ENCODE assay signal across 8 cellular contexts in the genomic region with DNA sequence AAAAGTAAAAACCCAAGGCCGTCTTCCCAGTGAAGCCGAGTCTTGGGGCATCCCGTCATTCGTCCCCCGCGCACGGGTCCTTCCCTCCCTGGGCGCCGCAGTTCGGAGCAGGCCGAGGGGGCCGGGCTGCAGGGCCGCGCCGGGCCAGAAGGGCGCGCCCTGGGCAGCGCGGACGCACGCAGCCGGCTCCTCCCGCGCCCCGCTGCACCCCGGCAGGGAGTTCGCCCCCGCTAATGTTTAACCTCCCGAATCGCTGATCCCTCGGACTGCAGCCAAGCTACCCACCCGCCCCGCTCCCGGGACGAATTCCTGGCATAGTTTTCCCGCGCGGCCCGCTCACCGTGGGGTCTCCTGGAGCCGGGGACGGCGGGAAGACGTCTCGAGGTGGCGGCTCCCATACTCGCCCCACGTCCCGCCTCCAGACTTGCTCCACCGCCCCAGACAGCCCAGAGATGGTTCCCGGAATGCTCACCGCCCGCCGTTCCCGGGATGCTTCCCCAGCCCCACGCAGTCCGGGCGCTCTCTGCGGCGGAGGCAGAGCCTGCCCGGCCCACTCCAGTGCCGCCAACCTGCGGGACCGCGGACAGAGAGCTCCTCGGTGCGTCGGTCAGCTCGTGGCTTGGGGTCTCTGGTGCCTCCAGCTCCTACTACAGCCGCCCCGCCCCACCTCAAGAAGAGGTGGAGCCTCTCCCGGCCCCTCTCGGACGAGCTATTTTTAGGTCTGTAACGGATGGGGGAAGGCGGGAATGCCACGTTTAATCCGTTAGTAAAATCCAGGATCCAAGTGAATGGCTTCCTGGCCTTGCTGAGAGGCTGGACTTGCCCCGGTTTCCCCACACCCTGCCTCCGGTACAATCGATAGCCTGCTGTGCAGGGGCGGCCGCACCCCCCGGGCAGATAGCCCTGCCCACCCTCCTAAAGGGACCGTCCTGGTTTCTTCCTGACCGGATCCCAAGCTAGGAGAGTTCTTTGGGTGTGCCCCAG. TPM values are rescaled to one million over a fixed set of nuclear protein-coding genes. Genes with fewer than 3 reads are reported as not detected.
DNase-seq lines count a peak whose midpoint lies in the region; ATAC-seq and TF ChIP-seq lines count a peak whose summit lies in the region.

A gene with protein sequence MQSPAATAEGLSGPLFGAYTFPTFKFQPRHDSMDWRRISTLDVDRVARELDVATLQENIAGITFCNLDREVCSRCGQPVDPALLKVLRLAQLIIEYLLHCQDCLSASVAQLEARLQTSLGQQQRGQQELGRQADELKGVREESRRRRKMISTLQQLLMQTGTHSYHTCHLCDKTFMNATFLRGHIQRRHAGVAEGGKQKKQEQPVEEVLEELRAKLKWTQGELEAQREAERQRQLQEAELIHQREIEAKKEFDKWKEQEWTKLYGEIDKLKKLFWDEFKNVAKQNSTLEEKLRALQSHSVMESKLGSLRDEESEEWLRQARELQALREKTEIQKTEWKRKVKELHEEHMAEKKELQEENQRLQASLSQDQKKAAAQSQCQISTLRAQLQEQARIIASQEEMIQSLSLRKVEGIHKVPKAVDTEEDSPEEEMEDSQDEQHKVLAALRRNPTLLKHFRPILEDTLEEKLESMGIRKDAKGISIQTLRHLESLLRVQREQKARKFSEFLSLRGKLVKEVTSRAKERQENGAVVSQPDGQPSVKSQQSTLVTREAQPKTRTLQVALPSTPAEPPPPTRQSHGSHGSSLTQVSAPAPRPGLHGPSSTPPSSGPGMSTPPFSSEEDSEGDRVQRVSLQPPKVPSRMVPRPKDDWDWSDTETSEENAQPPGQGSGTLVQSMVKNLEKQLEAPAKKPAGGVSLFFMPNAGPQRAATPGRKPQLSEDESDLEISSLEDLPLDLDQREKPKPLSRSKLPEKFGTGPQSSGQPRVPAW (minus strand): TSS at position 621 of the 984 bp plus-strand sequence. CDS start 11,637 bp downstream, outside the sequence.

- no peaks in the 10 kb centered on the region for H3K36me3 Mint-ChIP-seq in CD8-positive, alpha-beta memory T cell
- H3K36me3 Mint-ChIP-seq in osteocyte (ENCODE audit: unreplicated experiment), result peaks cover 7% of the 10 kb centered on the region

- H3K27ac Mint-ChIP-seq in CD8-positive, alpha-beta memory T cell, result peak within 1 kb of the TSS in 1 of 8 donors; percentile 21
- H3K27ac Mint-ChIP-seq in osteocyte (ENCODE audit: unreplicated experiment), result peak within 1 kb of the TSS; percentile 92

- H2AFZ ChIP-seq in OCI-LY1 (ENCODE audit: low read length), result no peak within 1 kb of the TSS

- H3K4me2 ChIP-seq in OCI-LY1 (ENCODE audit: low read length), result peak within 1 kb of the TSS; percentile 65

- ATAC-seq in GM19438 (IDR thresholded peaks at IDR 0.05; ENCODE audit: low read depth, unreplicated experiment), result peak; percentile 81
- ATAC-seq in HG03571 (IDR thresholded peaks at IDR 0.05; ENCODE audit: unreplicated experiment), result peak; percentile 75
- ATAC-seq in GM18520 (IDR thresholded peaks at IDR 0.05; ENCODE audit: unreplicated experiment), result no peak

- intact Hi-C loops in cardiac septum (cut with DNase I), result loop anchor here (10.0 kb wide), 1 partner anchor 1010 kb away; no protein-coding TSS in a partner anchor

- no peaks in the 10 kb centered on the region for H3K9me2 ChIP-seq in OCI-LY1 (ENCODE audit: low read depth, low read length)

- H3F3A ChIP-seq in OCI-LY1 (ENCODE audit: insufficient read depth, low read length), result no peaks in the 10 kb centered on the region

- peak within 1 kb of the TSS; percentile 40 to 85 (median 69) for H3K4me3 Mint-ChIP-seq in CD8-positive, alpha-beta memory T cell
- H3K4me3 Mint-ChIP-seq in osteocyte (ENCODE audit: unreplicated experiment), result peak within 1 kb of the TSS; percentile 93

- WGBS in adipose tissue, 3 donors, result 0 to 1% (median 1%) methylated on average over 82 to 86 of the region's 86 CpGs

- TF ChIP-seq CTCF in OCI-LY1 (IDR thresholded peaks at IDR 0.05; ENCODE audit: low read length) (peak; percentile 45), osteocyte (IDR thresholded peaks at IDR 0.05) (peak; percentile 52)

- H3K36me3 ChIP-seq in CD8-positive, alpha-beta memory T cell (ENCODE audit: insufficient read depth, low read length), result no peaks in the 10 kb centered on the region
- no peaks in the 10 kb centered on the region for H3K36me3 ChIP-seq in OCI-LY1 (ENCODE audit: insufficient read depth, low read length)

- no peaks in the 10 kb centered on the region for H3K4me1 ChIP-seq in CD8-positive, alpha-beta memory T cell (ENCODE audit: insufficient read depth, low read length)
- peaks cover 11% of the 10 kb centered on the region for H3K4me1 ChIP-seq in OCI-LY1 (ENCODE audit: insufficient read depth, low read length, severe bottlenecking)

- H3K9me3 Mint-ChIP-seq in CD8-positive, alpha-beta memory T cell, result peaks cover 0 to 3% (median 0%) of the 10 kb centered on the region in 5 donors
- H3K9me3 Mint-ChIP-seq in osteocyte (ENCODE audit: unreplicated experiment), result no peaks in the 10 kb centered on the region

- POLR2A ChIA-PET in CD8-positive, alpha-beta memory T cell (lab: Charles Lee), result no interaction called here

- H3K79me2 ChIP-seq in OCI-LY1 (ENCODE audit: insufficient read depth, low read length), result no peaks in the 10 kb centered on the region

- peaks cover 5 to 12% (median 9%) of the 10 kb centered on the region in 3 donors for H3K4me1 Mint-ChIP-seq in CD8-positive, alpha-beta memory T cell
- H3K4me1 Mint-ChIP-seq in osteocyte (ENCODE audit: unreplicated experiment), result peaks cover 35% of the 10 kb centered on the region

- H3K4me3 ChIP-seq in CD8-positive, alpha-beta memory T cell (ENCODE audit: low read length), result no peak within 1 kb of the TSS
- H3K4me3 ChIP-seq in OCI-LY1 (ENCODE audit: low read depth, low read length, poor library complexity, severe bottlenecking), result peak within 1 kb of the TSS; percentile 54

- peaks cover 28 to 70% of the 10 kb centered on the region in 2 donors for H3K27me3 Mint-ChIP-seq in CD8-positive, alpha-beta memory T cell
- no peaks in the 10 kb centered on the region for H3K27me3 Mint-ChIP-seq in osteocyte (ENCODE audit: unreplicated experiment)

- H4K20me1 ChIP-seq in OCI-LY1 (ENCODE audit: insufficient read depth, low read length), result no peaks in the 10 kb centered on the region

- peak within 1 kb of the TSS; percentile 14; the same call in 1 of the 2 replicates for H3K9ac ChIP-seq in OCI-LY1 (ENCODE audit: low read length)

- peaks cover 5% of the 10 kb centered on the region for H3K27me3 ChIP-seq in CD8-positive, alpha-beta memory T cell (ENCODE audit: insufficient read depth, low read length, poor library complexity, severe bottlenecking)
- H3K27me3 ChIP-seq in OCI-LY1 (ENCODE audit: insufficient read depth, low read length), result peaks cover 4% of the 10 kb centered on the region

- no peak within 1 kb of the TSS for H3K27ac ChIP-seq in CD8-positive, alpha-beta memory T cell (ENCODE audit: low read depth, low read length)
- H3K27ac ChIP-seq in OCI-LY1 (ENCODE audit: low read depth, low read length, poor library complexity, severe bottlenecking), result no peak within 1 kb of the TSS
- H3K27ac ChIP-seq in adipose tissue (ENCODE audit: low read depth, low read length), result peak within 1 kb of the TSS; percentile 64

- DNase-seq in CD8-positive, alpha-beta memory T cell, result peak in 1 of 5 donors; percentile 4
- DNase-seq in cardiac septum (ENCODE audit: low spot score) (peak; percentile 88), osteocyte (ENCODE audit: extremely low spot score, unreplicated experiment) (no peak)

- H3K9me3 ChIP-seq in CD8-positive, alpha-beta memory T cell (ENCODE audit: low read length), result no peaks in the 10 kb centered on the region
- H3K9me3 ChIP-seq in OCI-LY1 (ENCODE audit: low read length), result no peaks in the 10 kb centered on the region

- CTCF ChIA-PET in CD8-positive, alpha-beta memory T cell (lab: Charles Lee), result interaction anchor here (1.0 kb wide), 1 partner anchor 45 kb away, joined by 4 read pairs; no protein-coding TSS in a partner anchor

RNA-seq across cellular contexts. Expression of the gene that starts here (rescaled TPM):
- total RNA-seq in CD8-positive, alpha-beta memory T cell, result under 1 TPM in 1 of 2 experiments, not detected in 1; 0.20 TPM
- polyA plus RNA-seq in CD8-positive, alpha-beta memory T cell, result not detected
- polyA plus RNA-seq in adipose tissue, result 1 to 10 TPM; 2.6 to 5.3 (median 3.4) TPM
- total RNA-seq in cardiac septum (7.2 TPM), osteocyte (21.9 and 23.4 TPM in 2 replicates)
